Comparison of ENCODE assay signal across 20 cellular contexts in genomic region chr14:56217380-56218045, GRCh38.
DNase-seq lines count a peak whose midpoint lies in the region; ATAC-seq, FAIRE-seq and TF ChIP-seq lines count a peak whose summit lies in the region.
"Had no signal": no experiment of that assay in that cellular context is flagged by ENCODE, and none has a peak within 500 bp of the region (broad histone marks: within the 10 kb centered on the region; RNA-seq: fewer than 3 reads in every experiment).

No MANE protein-coding gene starts in this region.

- no peaks in the 10 kb centered on the region for H3K27me3 ChIP-seq in BLaER1
- H3K27me3 ChIP-seq in astrocyte (ENCODE audit: insufficient read depth, low read length) = no peaks in the 10 kb centered on the region
- H3K27me3 ChIP-seq: adrenal gland had no signal

- H3K9me3 Mint-ChIP-seq in astrocyte (ENCODE audit: unreplicated experiment) (no peaks in the 10 kb centered on the region), nephron (no peaks in the 10 kb centered on the region)
- H3K9me3 Mint-ChIP-seq in activated CD4-positive, alpha-beta T cell treated with anti-CD3 and anti-CD28 coated beads for 36 hours (ENCODE audit: low read depth) = no peaks in the 10 kb centered on the region
- H3K9me3 Mint-ChIP-seq: CD8-positive, alpha-beta T cell had no signal

- H3K27ac Mint-ChIP-seq in astrocyte (ENCODE audit: unreplicated experiment) (no peak overlapping the region), nephron (peak overlapping the region in 2 of 3 experiments; percentile 36 to 51)
- no peak overlapping the region for H3K27ac Mint-ChIP-seq in activated CD4-positive, alpha-beta T cell treated with anti-CD3 and anti-CD28 coated beads for 36 hours
- H3K27ac Mint-ChIP-seq: CD8-positive, alpha-beta T cell had no signal

- ATAC-seq in activated CD4-positive, alpha-beta T cell treated with anti-CD3 and anti-CD28 coated beads for 36 hours = no peak
- no peak for ATAC-seq in HG03457 (IDR thresholded peaks at IDR 0.05; ENCODE audit: unreplicated experiment)
- ATAC-seq: CD8-positive, alpha-beta T cell; foreskin keratinocyte; Right ventricle myocardium inferior; sciatic nerve had no signal

- peak overlapping the region; percentile 16; the same call in 1 of the 2 replicates for H3K4me3 ChIP-seq in BLaER1
- H3K4me3 ChIP-seq in astrocyte (ENCODE audit: insufficient read depth, low read depth, low read length) = no peak overlapping the region
- H3K4me3 ChIP-seq: adrenal gland had no signal

- H3K27ac ChIP-seq in BLaER1 (peak overlapping the region; percentile 71), KOPT-K1 (ENCODE audit: low read depth, low read length, poor library complexity, severe bottlenecking) (peak overlapping the region; percentile 91), astrocyte (ENCODE audit: low read depth, low read length) (no peak overlapping the region)
- H3K27ac ChIP-seq: adrenal gland, epithelial cell of prostate, foreskin keratinocyte had no signal

- H3K4me2 ChIP-seq in BLaER1 (peak overlapping the region; percentile 87), astrocyte (ENCODE audit: low read length) (peak overlapping the region; percentile 32)

- H3K79me2 ChIP-seq in astrocyte (ENCODE audit: insufficient read depth, low read length) = no peaks in the 10 kb centered on the region

- peak overlapping the region; percentile 59 for H3K9ac ChIP-seq in BLaER1
- H3K9ac ChIP-seq in astrocyte (ENCODE audit: low read length) = no peak overlapping the region

- POLR2A ChIA-PET in activated CD4-positive, alpha-beta T cell treated with anti-CD3 and anti-CD28 coated beads for 36 hours (lab: Charles Lee) = no interaction called here

- DNase-seq in astrocyte (ENCODE audit: low read depth) (no peak), NCI-H345 treated with DMSO at 0.1 percent for 48 hours (lab: John Stamatoyannopoulos, UW; ENCODE audit: unreplicated experiment) (no peak)
- no peak for DNase-seq in activated CD4-positive, alpha-beta T cell treated with anti-CD3 and anti-CD28 coated beads for 36 hours
- DNase-seq: activated CD4-positive, alpha-beta T cell treated with anti-CD3 and anti-CD28 coated beads, Interleukin-2, amount 50 U/mL, for 4 hours; activated effector memory CD4-positive, alpha-beta T cell treated with anti-CD3 and anti-CD28 coated beads, Interleukin-2, amount 50 U/mL, for 16 hours; foreskin keratinocyte; NCI-H446 treated with DMSO at 0.1 percent for 48 hours; T-helper 1 cell had no signal

- peaks cover 3% of the 10 kb centered on the region; the same call in 1 of the 2 replicates for H3K9me3 ChIP-seq in BLaER1
- H3K9me3 ChIP-seq in KOPT-K1 (ENCODE audit: insufficient read depth, low read length, poor library complexity, severe bottlenecking) = no peaks in the 10 kb centered on the region
- no peaks in the 10 kb centered on the region for H3K9me3 ChIP-seq in astrocyte (ENCODE audit: insufficient read depth, low read depth, low read length)
- H3K9me3 ChIP-seq: adrenal gland had no signal

- H3K4me1 ChIP-seq in BLaER1 (peaks cover 89% of the 10 kb centered on the region), astrocyte (ENCODE audit: insufficient read depth, low read length) (peaks cover 13% of the 10 kb centered on the region)
- H3K4me1 ChIP-seq: foreskin keratinocyte had no signal

- H3K36me3 ChIP-seq in BLaER1 (peaks cover 20% of the 10 kb centered on the region), KOPT-K1 (ENCODE audit: insufficient read depth, low read length) (no peaks in the 10 kb centered on the region), astrocyte (ENCODE audit: insufficient read depth, low read length) (no peaks in the 10 kb centered on the region)
- H3K36me3 ChIP-seq: adrenal gland had no signal

- intact Hi-C loops in activated CD4-positive, alpha-beta T cell treated with anti-CD3 and anti-CD28 coated beads for 36 hours (cut with DNase I, micrococcal nuclease) = no loop called here

- H3K36me3 Mint-ChIP-seq in astrocyte (ENCODE audit: low read depth, unreplicated experiment) (no peaks in the 10 kb centered on the region), nephron (ENCODE audit: low read depth) (no peaks in the 10 kb centered on the region)
- H3K36me3 Mint-ChIP-seq in activated CD4-positive, alpha-beta T cell treated with anti-CD3 and anti-CD28 coated beads for 36 hours (ENCODE audit: low read depth) = no peaks in the 10 kb centered on the region
- H3K36me3 Mint-ChIP-seq: CD8-positive, alpha-beta T cell had no signal

- H3K27me3 Mint-ChIP-seq in astrocyte (ENCODE audit: low read depth, unreplicated experiment) (no peaks in the 10 kb centered on the region), nephron (ENCODE audit: low read depth) (no peaks in the 10 kb centered on the region)
- no peaks in the 10 kb centered on the region for H3K27me3 Mint-ChIP-seq in activated CD4-positive, alpha-beta T cell treated with anti-CD3 and anti-CD28 coated beads for 36 hours

- TF ChIP-seq CTCF in astrocyte (IDR thresholded peaks at IDR 0.05; ENCODE audit: insufficient read depth, low read depth, low read length) (no peak), nephron (IDR thresholded peaks at IDR 0.05; ENCODE audit: unreplicated experiment in 3 of 3) (no peak)

- FAIRE-seq in astrocyte (lab: Jason Lieb, UNC) = no peak
- FAIRE-seq: bronchial epithelial cell, H1, kidney had no signal

- peaks cover 7% of the 10 kb centered on the region for H3K4me1 Mint-ChIP-seq in astrocyte (ENCODE audit: low read depth, unreplicated experiment)
- peaks cover 30% of the 10 kb centered on the region for H3K4me1 Mint-ChIP-seq in nephron
- peaks cover 18% of the 10 kb centered on the region for H3K4me1 Mint-ChIP-seq in activated CD4-positive, alpha-beta T cell treated with anti-CD3 and anti-CD28 coated beads for 36 hours

- H2AFZ ChIP-seq in astrocyte (ENCODE audit: low read depth, low read length) = no peak overlapping the region

- H3K4me3 Mint-ChIP-seq in astrocyte (ENCODE audit: unreplicated experiment) (no peak overlapping the region), nephron (no peak overlapping the region)
- no peak overlapping the region for H3K4me3 Mint-ChIP-seq in activated CD4-positive, alpha-beta T cell treated with anti-CD3 and anti-CD28 coated beads for 36 hours
- H3K4me3 Mint-ChIP-seq: CD8-positive, alpha-beta T cell had no signal

- H4K20me1 ChIP-seq in BLaER1 (peaks cover 67% of the 10 kb centered on the region), astrocyte (ENCODE audit: insufficient read depth, low read length) (no peaks in the 10 kb centered on the region)

- CTCF ChIA-PET in activated CD4-positive, alpha-beta T cell treated with anti-CD3 and anti-CD28 coated beads for 36 hours (lab: Charles Lee) = no interaction called here

Comparison
In these comparisons a context has a peak if more than half of its experiments do, and no peak if none do; other contexts are left out.
1. H3K27ac Mint-ChIP-seq: peak in nephron (2 of 3); none in astrocyte (single experiment) and activated CD4-positive, alpha-beta T cell treated with anti-CD3 and anti-CD28 coated beads for 36 hours (single experiment).